ENCODE assay signal across 17 cellular contexts in genomic region chr3:20405731-20406130, GRCh38.
A peak's percentile ranks its signal among the peaks of the same experiment; 100 is the strongest.
DNase-seq lines count a peak whose midpoint lies in the region; ATAC-seq and TF ChIP-seq lines count a peak whose summit lies in the region.
"Had no signal": no experiment of that assay in that cellular context is flagged by ENCODE, and none has a peak within 500 bp of the region (broad histone marks: within the 10 kb centered on the region; RNA-seq: fewer than 3 reads in every experiment).

No MANE protein-coding gene starts in this region.

- no peak overlapping the region for H3K4me3 ChIP-seq in GM23248
- no peak overlapping the region for H3K4me3 ChIP-seq in fibroblast of lung (replicated peaks in 1 of 4; ENCODE audit: control extremely low read depth in 1 of 4, insufficient read depth in 1 of 4, low read depth in 3 of 4, low read length in 4 of 4)
- no peak overlapping the region for H3K4me3 ChIP-seq in colonic mucosa
- H3K4me3 ChIP-seq: mucosa of descending colon had no signal

- no peaks in the 10 kb centered on the region for H4K20me1 ChIP-seq in GM23248 (ENCODE audit: insufficient read depth)
- no peaks in the 10 kb centered on the region for H4K20me1 ChIP-seq in fibroblast of lung (ENCODE audit: control insufficient read depth, extremely low read depth, insufficient read depth, low read length)

- in situ Hi-C loops in GM23248 (cut with MboI) = no loop called here

- peaks cover 4% of the 10 kb centered on the region; the same call in 1 of the 2 replicates for H3F3A ChIP-seq in GM23248 (ENCODE audit: insufficient read depth)

- H3K9me3 ChIP-seq in GM23248 (ENCODE audit: low read depth) (no peaks in the 10 kb centered on the region), fibroblast of lung (ENCODE audit: control insufficient read depth, insufficient read depth, low read depth, low read length) (no peaks in the 10 kb centered on the region), colonic mucosa (no peaks in the 10 kb centered on the region)
- H3K9me3 ChIP-seq: mucosa of descending colon had no signal

- H3K27ac ChIP-seq in GM23248 = no peak overlapping the region
- H3K27ac ChIP-seq in fibroblast of lung (ENCODE audit: insufficient read depth, low read length) = no peak overlapping the region
- no peak overlapping the region for H3K27ac ChIP-seq in colonic mucosa
- H3K27ac ChIP-seq: C4-2B had no signal

- peak; percentile 78 for DNase-seq in GM23248
- peak; percentile 11 for DNase-seq in OCI-M1 (lab: John Stamatoyannopoulos, UW)
- peak; percentile 67 to 88 for DNase-seq in fibroblast of lung (ENCODE audit: low read depth in 2 of 2)
- DNase-seq in sciatic nerve (ENCODE audit: low spot score) = no peak
- DNase-seq in occipital lobe (lab: John Stamatoyannopoulos, UW) = no peak
- no peak for DNase-seq in medulla oblongata (ENCODE audit: extremely low spot score)
- DNase-seq in colonic mucosa = no peak
- DNase-seq: activated naive CD4-positive, alpha-beta T cell; mucosa of descending colon; NCI-H1436; NCI-H526; stimulated activated CD4-positive, alpha-beta T cell treated with anti-CD3 and anti-CD28 coated beads, Interleukin-2, amount 100 ng/mL, for 48 hours had no signal

- H3K4me1 ChIP-seq in GM23248 (ENCODE audit: insufficient read depth) (peaks cover 6% of the 10 kb centered on the region; the same call in 1 of the 2 replicates), fibroblast of lung (ENCODE audit: control insufficient read depth, extremely low read depth, insufficient read depth, low read length) (no peaks in the 10 kb centered on the region), colonic mucosa (no peaks in the 10 kb centered on the region)

- intact Hi-C loops in sciatic nerve (cut with DNase I) = no loop called here
- intact Hi-C loops in colonic mucosa (cut with DNase I) = no loop called here

- H3K4me2 ChIP-seq in GM23248 (ENCODE audit: unreplicated experiment) (peak overlapping the region; percentile 29), fibroblast of lung (ENCODE audit: extremely low read depth, insufficient read depth, low read length) (no peak overlapping the region)

- H3K79me2 ChIP-seq in GM23248 (ENCODE audit: insufficient read depth) = no peaks in the 10 kb centered on the region
- no peaks in the 10 kb centered on the region for H3K79me2 ChIP-seq in fibroblast of lung (ENCODE audit: control insufficient read depth, insufficient read depth, low read length)

- H3K9me2 ChIP-seq in GM23248 (ENCODE audit: insufficient read depth) = no peaks in the 10 kb centered on the region

- 12 to 16% methylated on average over 4 of the region's 4 CpGs for WGBS in GM23248 (ENCODE audit: low coverage in 1 of 2, low lambda C conversion rate in 2 of 2, missing lambda C conversion rate in 2 of 2), 2 experiments

- H3K36me3 ChIP-seq in GM23248 (ENCODE audit: low read depth) (no peaks in the 10 kb centered on the region), fibroblast of lung (ENCODE audit: control insufficient read depth, insufficient read depth, low read length) (no peaks in the 10 kb centered on the region), colonic mucosa (no peaks in the 10 kb centered on the region)

- ATAC-seq in sciatic nerve (peak; percentile 34), GM18907 (IDR thresholded peaks at IDR 0.05; ENCODE audit: unreplicated experiment) (no peak)
- ATAC-seq: esophagus mucosa; mucosa of descending colon; Right ventricle myocardium inferior; stimulated activated effector memory CD8-positive, alpha-beta T cell treated with anti-CD3 and anti-CD28 coated beads, Interleukin-12 subunit alpha, Interleukin-12 subunit beta, amount 100 ng/mL, for 72 hours had no signal

- H2AFZ ChIP-seq in GM23248 (no peak overlapping the region), fibroblast of lung (ENCODE audit: low read length) (no peak overlapping the region)

- TF ChIP-seq CTCF in fibroblast of lung (conservative IDR thresholded peaks at IDR 0.05 in 1 of 2, IDR thresholded peaks at IDR 0.05 in 1 of 2; ENCODE audit: low read depth in 1 of 2, low read length in 2 of 2) (no peak), colonic mucosa (IDR thresholded peaks at IDR 0.05) (no peak)

- H3K9ac ChIP-seq in GM23248 = no peak overlapping the region
- H3K9ac ChIP-seq in fibroblast of lung (ENCODE audit: insufficient read depth, low read length) = no peak overlapping the region
- no peak overlapping the region for H3K9ac ChIP-seq in colonic mucosa (ENCODE audit: low read depth in 2 of 2, low read length in 2 of 2)

- no peaks in the 10 kb centered on the region for H3K27me3 ChIP-seq in GM23248 (replicated peaks; ENCODE audit: insufficient read depth)
- H3K27me3 ChIP-seq in fibroblast of lung (ENCODE audit: control insufficient read depth, insufficient read depth, low read length) = no peaks in the 10 kb centered on the region
- no peaks in the 10 kb centered on the region for H3K27me3 ChIP-seq in colonic mucosa

Comparison
In these comparisons a context has a peak if more than half of its experiments do, and no peak if none do; other contexts are left out.
1. DNase-seq: peak in GM23248 (single experiment), OCI-M1 (single experiment) and fibroblast of lung (2 of 2); none in sciatic nerve (single experiment), occipital lobe (single experiment), medulla oblongata (single experiment) and colonic mucosa (single experiment).